In genomic region chr16:425082-425718, GRCh38 we compare ENCODE assay signal across 8 cellular contexts. TPM values are rescaled to one million over a fixed set of nuclear protein-coding genes. Genes with fewer than 3 reads are reported as not detected.
DNase-seq lines count a peak whose midpoint lies in the region; ATAC-seq and TF ChIP-seq lines count a peak whose summit lies in the region.

TSS of gene RAB11FIP3 (plus strand) at chr16:425649. CDS start at chr16:426007, 358 bp downstream.

- no peaks in the 10 kb centered on the region for H3K36me3 ChIP-seq in colonic mucosa

- DNase-seq in AG09319 (ENCODE audit: extremely low read depth, low read depth) = peak; percentile 31
- peak; percentile 43 to 83 for DNase-seq in NCI-H446 (lab: John Stamatoyannopoulos, UW)
- peak; percentile 87 for DNase-seq in activated CD4-positive, alpha-beta T cell treated with anti-CD3 and anti-CD28 coated beads for 48 hours
- peak; percentile 85 for DNase-seq in colonic mucosa
- peak; percentile 81 for DNase-seq in left lobe of liver (ENCODE audit: low spot score)
- peak; percentile 75 for DNase-seq in stimulated activated CD4-positive, alpha-beta T cell treated with anti-CD3 and anti-CD28 coated beads, Interleukin-2, amount 100 ng/mL, for 4 hours (ENCODE audit: low read depth)

- no peaks in the 10 kb centered on the region for H3K9me3 ChIP-seq in colonic mucosa

- no peaks in the 10 kb centered on the region for H3K4me1 ChIP-seq in colonic mucosa

- peak within 1 kb of the TSS; percentile 89 for H3K27ac ChIP-seq in colonic mucosa

- peak; percentile 12 for TF ChIP-seq CTCF in AG09319 (IDR thresholded peaks at IDR 0.05; ENCODE audit: low read depth, low read length)
- TF ChIP-seq CTCF in colonic mucosa (IDR thresholded peaks at IDR 0.05) = no peak

- ATAC-seq in GM18907 (IDR thresholded peaks at IDR 0.05; ENCODE audit: unreplicated experiment) = peak; percentile 76
- ATAC-seq in HG03175 (IDR thresholded peaks at IDR 0.05; ENCODE audit: unreplicated experiment) = peak; percentile 86
- ATAC-seq in left lobe of liver = peak; percentile 85

- no peaks in the 10 kb centered on the region for H3K27me3 ChIP-seq in colonic mucosa

- H3K9ac ChIP-seq in colonic mucosa (ENCODE audit: low read depth in 2 of 2, low read length in 2 of 2) = peak within 1 kb of the TSS; percentile 51 to 83

- H3K4me3 ChIP-seq in colonic mucosa = peak within 1 kb of the TSS; percentile 69

- intact Hi-C loops in colonic mucosa (cut with DNase I) = no loop called here

RNA-seq across cellular contexts. Expression of gene RAB11FIP3, which starts in this region (rescaled TPM):
- 10 to 100 TPM; 20.9 to 22.3 TPM for total RNA-seq in colonic mucosa
- total RNA-seq in left lobe of liver = 24.1 TPM

Comparison
In these comparisons a context has a peak if more than half of its experiments do, and no peak if none do; other contexts are left out.
1. Peak in every context shown above with its lines: DNase-seq, ATAC-seq, H3K4me3 ChIP-seq and H3K27ac ChIP-seq.
2. DNase-seq: peak in every context shown above with its lines; median percentile 87 in activated CD4-positive, alpha-beta T cell treated with anti-CD3 and anti-CD28 coated beads for 48 hours; 85 in colonic mucosa; 81 in left lobe of liver; 75 in stimulated activated CD4-positive, alpha-beta T cell treated with anti-CD3 and anti-CD28 coated beads, Interleukin-2, amount 100 ng/mL, for 4 hours; 63 in NCI-H446; 31 in AG09319.